Comparison of ENCODE assay signal across 1 cellular context in genomic region chr1:225999227-225999911, GRCh38.
TF ChIP-seq lines count a peak whose summit lies in the region.

Gene SDE2, minus strand, starts transcription at chr1:225999343. Its CDS starts 31 bp downstream, at chr1:225999312.

TF ChIP-seq in HepG2, 621 proteins besides CTCF, POLR2A, EP300 and RAD21 (continued from another document and continues in another):
- TF ChIP-seq CENPT (CRISPR knock-in tag; IDR thresholded peaks at IDR 0.05; ENCODE audit: low read depth) (no peak), ZNF552 (CRISPR knock-in tag; IDR thresholded peaks at IDR 0.05; ENCODE audit: borderline replicate concordance) (0 out of 2 replicates have a peak, but pooled peaks have one; percentile 38), MTF2 (CRISPR knock-in tag; IDR thresholded peaks at IDR 0.05; ENCODE audit: borderline replicate concordance) (no peak), ARHGAP35 (CRISPR knock-in tag; IDR thresholded peaks at IDR 0.05; ENCODE audit: borderline replicate concordance) (0 out of 2 replicates have a peak, but pooled peaks have one; percentile 31), ZBTB3 (CRISPR knock-in tag; IDR thresholded peaks at IDR 0.05; ENCODE audit: borderline replicate concordance, low read depth) (no peak), SCMH1 (CRISPR knock-in tag; IDR thresholded peaks at IDR 0.05; ENCODE audit: borderline replicate concordance) (no peak), PTBP1 (IDR thresholded peaks at IDR 0.05; ENCODE audit: low read depth, low read length, poor library complexity, severe bottlenecking) (no peak), ZNF547 (CRISPR knock-in tag; IDR thresholded peaks at IDR 0.05) (no peak), FOXA3 (CRISPR knock-in tag; IDR thresholded peaks at IDR 0.05) (peak; percentile 43), HNRNPUL1 (IDR thresholded peaks at IDR 0.05; ENCODE audit: low read depth, low read length) (no peak), ZNF776 (CRISPR knock-in tag; IDR thresholded peaks at IDR 0.05) (peak; percentile 33; the same call in 1 of the 2 replicates), CCAR2 (optimal IDR thresholded peaks at IDR 0.05; ENCODE audit: low read depth, low read length) (no peak), ZNF678 (CRISPR knock-in tag; IDR thresholded peaks at IDR 0.05) (no peak), CERS6 (CRISPR knock-in tag; IDR thresholded peaks at IDR 0.05) (no peak), ZBTB43 (CRISPR knock-in tag; conservative IDR thresholded peaks at IDR 0.05) (no peak), SAP130 (CRISPR knock-in tag; IDR thresholded peaks at IDR 0.05; ENCODE audit: low read depth) (peak; percentile 98), TSC22D2 (CRISPR knock-in tag; IDR thresholded peaks at IDR 0.05; ENCODE audit: borderline replicate concordance) (no peak), RXRA (CRISPR knock-in tag; IDR thresholded peaks at IDR 0.05) (peak; percentile 55), GTF3A (CRISPR knock-in tag; conservative IDR thresholded peaks at IDR 0.05) (no peak), ETS1 (CRISPR knock-in tag; IDR thresholded peaks at IDR 0.05) (no peak), ZNF768 (CRISPR knock-in tag; IDR thresholded peaks at IDR 0.05) (peak; percentile 57; the same call in 1 of the 2 replicates), HOXA3 (CRISPR knock-in tag; IDR thresholded peaks at IDR 0.05) (peak; percentile 95), ZNF276 (CRISPR knock-in tag; IDR thresholded peaks at IDR 0.05; ENCODE audit: low read depth) (no peak), SP4 (CRISPR knock-in tag; IDR thresholded peaks at IDR 0.05) (peak; percentile 92), JUN (CRISPR knock-in tag; IDR thresholded peaks at IDR 0.05) (0 out of 2 replicates have a peak, but pooled peaks have one; percentile 23), MLLT10 (CRISPR knock-in tag; IDR thresholded peaks at IDR 0.05) (no peak), HMGXB4 (CRISPR knock-in tag; IDR thresholded peaks at IDR 0.05; ENCODE audit: borderline replicate concordance in 1 of 2, low read depth in 1 of 2) (peak; percentile 62 to 72; a peak in 3 of 4 replicates), ZNF143 (CRISPR knock-in tag; IDR thresholded peaks at IDR 0.05) (no peak), PHB2 (IDR thresholded peaks at IDR 0.05; ENCODE audit: partially characterized antibody) (no peak), DMAP1 (CRISPR knock-in tag; IDR thresholded peaks at IDR 0.05) (peak; percentile 61), KLF11 (CRISPR knock-in tag; IDR thresholded peaks at IDR 0.05) (peak; percentile 22; the same call in 1 of the 2 replicates), DPF2 (CRISPR knock-in tag; IDR thresholded peaks at IDR 0.05; ENCODE audit: borderline replicate concordance, low read depth) (no peak), CREB1 (IDR thresholded peaks at IDR 0.05) (peak; percentile 95), CREB1 (CRISPR knock-in tag; IDR thresholded peaks at IDR 0.05) (peak; percentile 98), MTF1 (CRISPR knock-in tag; IDR thresholded peaks at IDR 0.05) (no peak), ZNF136 (CRISPR knock-in tag; IDR thresholded peaks at IDR 0.05; ENCODE audit: low read depth) (no peak), ZXDC (CRISPR knock-in tag; IDR thresholded peaks at IDR 0.05) (no peak; the same call in 1 of the 2 replicates), ARID3A (IDR thresholded peaks at IDR 0.05; ENCODE audit: low read depth, low read length) (0 out of 2 replicates have a peak, but pooled peaks have one; percentile 8), MTA1 (CRISPR knock-in tag; IDR thresholded peaks at IDR 0.05; ENCODE audit: borderline replicate concordance) (no peak), ZBTB10 (CRISPR knock-in tag; IDR thresholded peaks at IDR 0.05; ENCODE audit: borderline replicate concordance) (no peak), HDAC1 (CRISPR knock-in tag; IDR thresholded peaks at IDR 0.05) (peak; percentile 62; the same call in 1 of the 2 replicates), GTF2F1 (IDR thresholded peaks at IDR 0.05; ENCODE audit: low read length) (0 out of 2 replicates have a peak, but pooled peaks have one; percentile 45), ZC3H13 (CRISPR knock-in tag; IDR thresholded peaks at IDR 0.05) (no peak), ZNF644 (CRISPR knock-in tag; IDR thresholded peaks at IDR 0.05; ENCODE audit: low read depth) (no peak), NR2C2 (CRISPR knock-in tag; IDR thresholded peaks at IDR 0.05; ENCODE audit: borderline replicate concordance) (peak; percentile 24; the same call in 1 of the 2 replicates), E2F5 (CRISPR knock-in tag; conservative IDR thresholded peaks at IDR 0.05) (no peak), ZNF543 (CRISPR knock-in tag; IDR thresholded peaks at IDR 0.05) (0 out of 2 replicates have a peak, but pooled peaks have one; percentile 30), KLF6 (CRISPR knock-in tag; IDR thresholded peaks at IDR 0.05) (no peak), ZNF335 (CRISPR knock-in tag; IDR thresholded peaks at IDR 0.05) (peak; percentile 35; the same call in 1 of the 2 replicates), SIX4 (CRISPR knock-in tag; IDR thresholded peaks at IDR 0.05) (no peak), NFRKB (IDR thresholded peaks at IDR 0.05) (no peak), SP140L (CRISPR knock-in tag; IDR thresholded peaks at IDR 0.05; ENCODE audit: borderline replicate concordance) (no peak), DNMT3B (CRISPR knock-in tag; conservative IDR thresholded peaks at IDR 0.05) (peak; percentile 69; the same call in 1 of the 2 replicates), GPN1 (CRISPR knock-in tag; IDR thresholded peaks at IDR 0.05; ENCODE audit: borderline replicate concordance) (no peak), EED (CRISPR knock-in tag; IDR thresholded peaks at IDR 0.05) (no peak), ATM (IDR thresholded peaks at IDR 0.05; ENCODE audit: borderline replicate concordance) (no peak)
